ENCODE assay signal across 8 cellular contexts in genomic region chr19:3626473-3627350, GRCh38. TPM values are rescaled to one million over a fixed set of nuclear protein-coding genes. Genes with fewer than 3 reads are reported as not detected.
DNase-seq lines count a peak whose midpoint lies in the region; ATAC-seq, FAIRE-seq and TF ChIP-seq lines count a peak whose summit lies in the region.

CACTIN (minus strand) TSS chr19:3626790; CDS start chr19:3626762, 28 bp downstream.

- H3K27me3 ChIP-seq in colonic mucosa, result no peaks in the 10 kb centered on the region

- peak; percentile 69 for ATAC-seq in HG03457 (IDR thresholded peaks at IDR 0.05; ENCODE audit: unreplicated experiment)

- no peaks in the 10 kb centered on the region for H3K27me3 Mint-ChIP-seq in activated CD4-positive, alpha-beta T cell treated with anti-CD3 and anti-CD28 coated beads, Interleukin-2, amount 10 ng/mL, durations not matched to agents 24 days and 14 days

- no peaks in the 10 kb centered on the region for H3K9me3 Mint-ChIP-seq in activated CD4-positive, alpha-beta T cell treated with anti-CD3 and anti-CD28 coated beads, Interleukin-2, amount 10 ng/mL, durations not matched to agents 24 days and 14 days

- peak within 1 kb of the TSS; percentile 66 to 81 for H3K9ac ChIP-seq in colonic mucosa (ENCODE audit: low read depth in 2 of 2, low read length in 2 of 2)

- peak within 1 kb of the TSS; percentile 93 for H3K4me3 Mint-ChIP-seq in activated CD4-positive, alpha-beta T cell treated with anti-CD3 and anti-CD28 coated beads, Interleukin-2, amount 10 ng/mL, durations not matched to agents 24 days and 14 days

- peaks cover 23% of the 10 kb centered on the region for H3K4me1 Mint-ChIP-seq in activated CD4-positive, alpha-beta T cell treated with anti-CD3 and anti-CD28 coated beads, Interleukin-2, amount 10 ng/mL, durations not matched to agents 24 days and 14 days

- H3K27ac ChIP-seq in colonic mucosa, result peak within 1 kb of the TSS; percentile 77

- H3K27ac Mint-ChIP-seq in activated CD4-positive, alpha-beta T cell treated with anti-CD3 and anti-CD28 coated beads, Interleukin-2, amount 10 ng/mL, durations not matched to agents 24 days and 14 days, result peak within 1 kb of the TSS; percentile 98

- peak within 1 kb of the TSS; percentile 97 for H3K4me3 ChIP-seq in colonic mucosa

- H3K4me1 ChIP-seq in colonic mucosa, result peaks cover 14% of the 10 kb centered on the region

- no peaks in the 10 kb centered on the region for H3K9me3 ChIP-seq in colonic mucosa

- peak; percentile 99 for FAIRE-seq in GM19239 (lab: Jason Lieb, UNC)

- peak; percentile 93 to 94 for DNase-seq in AML-193 (lab: John Stamatoyannopoulos, UW)
- peak; percentile 100 for DNase-seq in GM19239 (ENCODE audit: insufficient read length, low spot score)
- DNase-seq in NCI-H526 treated with DMSO at 0.1 percent for 48 hours (lab: John Stamatoyannopoulos, UW), result peak; percentile 86
- peak; percentile 100 for DNase-seq in activated CD4-positive, alpha-beta T cell treated with anti-CD3 and anti-CD28 coated beads, Interleukin-2, amount 10 ng/mL, durations not matched to agents 24 days and 14 days
- DNase-seq in colonic mucosa, result peak; percentile 100
- peak; percentile 98 for DNase-seq in kidney tubule cell (ENCODE audit: low spot score)
- peak; percentile 96 to 99 (median 98) for DNase-seq in stimulated activated CD4-positive, alpha-beta T cell treated with anti-CD3 and anti-CD28 coated beads, Interleukin-1b, Interleukin-23, amount 100 ng/mL, for 24 hours (ENCODE audit: low read depth in 4 of 4, low spot score in 1 of 4)

- peaks cover 7% of the 10 kb centered on the region for H3K36me3 Mint-ChIP-seq in activated CD4-positive, alpha-beta T cell treated with anti-CD3 and anti-CD28 coated beads, Interleukin-2, amount 10 ng/mL, durations not matched to agents 24 days and 14 days (ENCODE audit: low read depth)

- no peak for TF ChIP-seq CTCF in colonic mucosa (IDR thresholded peaks at IDR 0.05)

- no peaks in the 10 kb centered on the region for H3K36me3 ChIP-seq in colonic mucosa

- intact Hi-C loops in activated CD4-positive, alpha-beta T cell treated with anti-CD3 and anti-CD28 coated beads, Interleukin-2, amount 10 ng/mL, durations not matched to agents 24 days and 14 days (cut with micrococcal nuclease), result loop anchor here (1.0 to 5.0 kb wide), 5 partner anchors 54 to 135 kb away; partner anchors contain the start of genes APBA3, FZR1, HMG20B and MFSD12
- intact Hi-C loops in colonic mucosa (cut with DNase I), result no loop called here

RNA-seq across cellular contexts. Expression of gene CACTIN, which starts in this region (rescaled TPM):
- total RNA-seq in activated CD4-positive, alpha-beta T cell treated with anti-CD3 and anti-CD28 coated beads, Interleukin-2, amount 10 ng/mL, durations not matched to agents 24 days and 14 days, result 37.4 and 39.6 TPM in 2 replicates
- total RNA-seq in colonic mucosa, result 10 to 100 TPM; 12.0 to 35.1 TPM

Comparison
In these comparisons a context has a peak if more than half of its experiments do, and no peak if none do; other contexts are left out.
1. Peak in every context shown above with its lines: DNase-seq, ATAC-seq, H3K4me3 ChIP-seq and H3K27ac ChIP-seq.